In genomic region chr11:17277024-17277584, GRCh38 we compare ENCODE assay signal across 8 cellular contexts.
DNase-seq lines count a peak whose midpoint lies in the region; ATAC-seq, FAIRE-seq and TF ChIP-seq lines count a peak whose summit lies in the region.

No MANE protein-coding gene starts in this region.

- H3K9me3 ChIP-seq in iPS-20b (ENCODE audit: insufficient read depth, low read depth, low read length): no peaks in the 10 kb centered on the region

- DNase-seq in DMS153 treated with DMSO at 0.1 percent for 48 hours (lab: John Stamatoyannopoulos, UW; ENCODE audit: unreplicated experiment) (peak; percentile 30), GM19238 (ENCODE audit: insufficient read length, low spot score) (peak; percentile 11), NCI-H748 (lab: John Stamatoyannopoulos, UW; ENCODE audit: unreplicated experiment) (peak; percentile 66), brain microvascular endothelial cell (peak; percentile 17), H54 (ENCODE audit: insufficient read length, low spot score) (no peak)

- FAIRE-seq in H54 (lab: Jason Lieb, UNC): no peak

- in situ Hi-C loops in brain microvascular endothelial cell (cut with HindIII; ENCODE audit: low pct_ligation_motif_present, low sequenced_read_pairs): no loop called here

- TF ChIP-seq CTCF in brain microvascular endothelial cell (IDR thresholded peaks at IDR 0.05; ENCODE audit: low read depth, low read length, missing control alignments): no peak

- H3K36me3 ChIP-seq in brain microvascular endothelial cell (replicated peaks) (no peaks in the 10 kb centered on the region), iPS-20b (ENCODE audit: insufficient read depth, low read depth, low read length) (no peaks in the 10 kb centered on the region)

- H3K27ac ChIP-seq in brain microvascular endothelial cell: peak overlapping the region; percentile 84
- H3K27ac ChIP-seq in iPS-20b (ENCODE audit: low read length): no peak overlapping the region
- H3K27ac ChIP-seq in skin epidermis: peak overlapping the region; percentile 27 to 92 (median 82)

- ATAC-seq in HG03196 (IDR thresholded peaks at IDR 0.05; ENCODE audit: unreplicated experiment): peak; percentile 23

- H3K27me3 ChIP-seq in brain microvascular endothelial cell (replicated peaks) (no peaks in the 10 kb centered on the region), iPS-20b (ENCODE audit: insufficient read depth, low read length) (peaks cover 24% of the 10 kb centered on the region)

- peak overlapping the region; percentile 63; the same call in 1 of the 2 replicates for H3K9ac ChIP-seq in iPS-20b (ENCODE audit: low read depth, low read length)

- no peaks in the 10 kb centered on the region for H3K4me1 ChIP-seq in iPS-20b (ENCODE audit: insufficient read depth, low read length)

- H3K4me3 ChIP-seq in brain microvascular endothelial cell (ENCODE audit: low read depth, low read length): peak overlapping the region; percentile 83
- H3K4me3 ChIP-seq in iPS-20b (ENCODE audit: low read length): peak overlapping the region; percentile 77
- peak overlapping the region; percentile 53 to 98 (median 93) for H3K4me3 ChIP-seq in skin epidermis

- no peak for TF ChIP-seq POLR2A in H54 (IDR thresholded peaks at IDR 0.05; ENCODE audit: low read depth, low read length)
